8 cellular contexts compared by ENCODE assay signal in the genomic region with DNA sequence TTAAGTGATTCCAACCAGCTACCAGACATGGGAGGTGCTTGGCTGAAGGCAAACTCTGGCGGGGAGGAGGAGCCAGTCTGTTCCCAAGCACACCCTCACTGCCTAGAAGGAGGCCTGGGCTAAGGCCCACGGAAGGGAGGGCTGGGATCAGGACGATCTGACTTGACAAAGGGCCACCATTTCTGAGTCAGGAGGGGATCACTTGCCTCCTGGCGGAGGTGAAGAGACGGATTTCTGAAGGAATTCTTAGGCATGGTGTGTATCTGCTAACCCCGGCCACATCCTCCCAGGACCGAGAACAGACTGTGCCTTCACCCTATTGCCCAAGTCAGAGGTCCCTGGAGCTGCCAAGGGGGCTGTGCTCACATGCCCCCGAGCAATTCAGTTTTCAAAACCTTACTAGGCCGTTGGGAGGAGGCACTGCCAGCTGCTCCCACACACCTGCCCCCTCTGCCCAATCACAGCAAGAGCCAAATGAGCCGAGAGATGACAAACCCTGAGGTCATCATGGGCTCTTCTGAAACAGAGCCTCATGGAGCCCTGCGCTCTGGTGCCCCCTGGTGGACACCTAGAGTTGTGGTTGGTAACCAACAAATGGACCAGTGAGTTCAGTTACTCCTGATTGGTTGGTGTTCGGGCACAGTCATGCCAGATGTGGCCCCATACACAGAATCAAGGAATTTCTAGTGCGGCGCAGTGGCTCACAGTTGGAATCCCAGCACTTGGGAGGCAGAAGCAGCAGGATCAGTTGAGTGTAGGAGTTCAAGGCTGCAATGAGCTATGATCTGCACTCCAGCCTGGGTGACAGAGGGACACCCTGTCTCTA. TPM values are rescaled to one million over a fixed set of nuclear protein-coding genes. Genes with fewer than 3 reads are reported as not detected.
DNase-seq lines count a peak whose midpoint lies in the region; ATAC-seq and TF ChIP-seq lines count a peak whose summit lies in the region.

No MANE protein-coding gene starts in this region.

- ATAC-seq in HG02571 (IDR thresholded peaks at IDR 0.05; ENCODE audit: unreplicated experiment) (peak; percentile 76), heart right ventricle (peak; percentile 81 to 95 (median 90))

- no peaks in the 10 kb centered on the region for H3K27me3 ChIP-seq in OCI-LY1 (ENCODE audit: insufficient read depth, low read length)
- H3K27me3 ChIP-seq in heart right ventricle: peaks cover 0 to 14% (median 0%) of the 10 kb centered on the region in 7 donors

- no peaks in the 10 kb centered on the region for H4K20me1 ChIP-seq in OCI-LY1 (ENCODE audit: insufficient read depth, low read length)

- TF ChIP-seq CTCF in GM12801 (IDR thresholded peaks at IDR 0.05; ENCODE audit: extremely low read depth, insufficient read length) (peak; percentile 23), OCI-LY1 (IDR thresholded peaks at IDR 0.05; ENCODE audit: low read length) (peak; percentile 98), heart right ventricle (IDR thresholded peaks at IDR 0.05) (peak; percentile 92 to 99 (median 97))

- peak overlapping the region; percentile 90; the same call in 1 of the 2 replicates for H2AFZ ChIP-seq in OCI-LY1 (ENCODE audit: low read length)

- H3K9ac ChIP-seq in OCI-LY1 (ENCODE audit: low read length): peak overlapping the region; percentile 49; the same call in 1 of the 2 replicates

- H3K9me3 Mint-ChIP-seq in activated naive CD4-positive, alpha-beta T cell treated with anti-CD3 and anti-CD28 coated beads, Interleukin-2, amount 50 U/mL, for 24 hours: no peaks in the 10 kb centered on the region

- peak; percentile 89 to 92 for DNase-seq in heart right ventricle
- DNase-seq in retina: peak; percentile 86
- DNase-seq in DMS 273 (lab: John Stamatoyannopoulos, UW; ENCODE audit: unreplicated experiment): no peak
- DNase-seq in COR-L47 (lab: John Stamatoyannopoulos, UW): no peak

- peak overlapping the region; percentile 59 for H3K4me2 ChIP-seq in OCI-LY1 (ENCODE audit: low read length)

- H3K9me3 ChIP-seq in OCI-LY1 (ENCODE audit: low read length): no peaks in the 10 kb centered on the region
- no peaks in the 10 kb centered on the region for H3K9me3 ChIP-seq in heart right ventricle

- intact Hi-C loops in heart right ventricle (cut with DNase I): loop anchor here in 8 of 10 donors (1.0 to 5.0 kb wide), 6 partner anchors 18 to 58 kb away; no protein-coding TSS in a partner anchor

- no peaks in the 10 kb centered on the region for H3K36me3 ChIP-seq in OCI-LY1 (ENCODE audit: insufficient read depth, low read length)
- no peaks in the 10 kb centered on the region for H3K36me3 ChIP-seq in heart right ventricle

- 30 to 31% methylated on average over 14 of the region's 14 CpGs for WGBS in heart right ventricle, 2 donors

- H3K4me3 Mint-ChIP-seq in activated naive CD4-positive, alpha-beta T cell treated with anti-CD3 and anti-CD28 coated beads, Interleukin-2, amount 50 U/mL, for 24 hours: no peak overlapping the region

- peaks cover 15% of the 10 kb centered on the region for H3K4me1 Mint-ChIP-seq in activated naive CD4-positive, alpha-beta T cell treated with anti-CD3 and anti-CD28 coated beads, Interleukin-2, amount 50 U/mL, for 24 hours

- no peaks in the 10 kb centered on the region for H3F3A ChIP-seq in OCI-LY1 (ENCODE audit: insufficient read depth, low read length)

- peaks cover 15% of the 10 kb centered on the region for H3K4me1 ChIP-seq in OCI-LY1 (ENCODE audit: insufficient read depth, low read length, severe bottlenecking)
- peaks cover 0 to 16% (median 11%) of the 10 kb centered on the region in 9 donors for H3K4me1 ChIP-seq in heart right ventricle

- H3K9me2 ChIP-seq in OCI-LY1 (ENCODE audit: low read depth, low read length): no peaks in the 10 kb centered on the region

- peak overlapping the region; percentile 55 for H3K27ac Mint-ChIP-seq in activated naive CD4-positive, alpha-beta T cell treated with anti-CD3 and anti-CD28 coated beads, Interleukin-2, amount 50 U/mL, for 24 hours

- no peaks in the 10 kb centered on the region for H3K79me2 ChIP-seq in OCI-LY1 (ENCODE audit: insufficient read depth, low read length)

- H3K36me3 Mint-ChIP-seq in activated naive CD4-positive, alpha-beta T cell treated with anti-CD3 and anti-CD28 coated beads, Interleukin-2, amount 50 U/mL, for 24 hours: no peaks in the 10 kb centered on the region

- H3K27ac ChIP-seq in OCI-LY1 (ENCODE audit: low read depth, low read length, poor library complexity, severe bottlenecking): peak overlapping the region; percentile 52
- peak overlapping the region in 7 of 10 donors; percentile 12 to 59 (median 40) for H3K27ac ChIP-seq in heart right ventricle

- H3K4me3 ChIP-seq in OCI-LY1 (ENCODE audit: low read depth, low read length, poor library complexity, severe bottlenecking) (peak overlapping the region; percentile 20), heart right ventricle (no peak overlapping the region)

- no peaks in the 10 kb centered on the region for H3K27me3 Mint-ChIP-seq in activated naive CD4-positive, alpha-beta T cell treated with anti-CD3 and anti-CD28 coated beads, Interleukin-2, amount 50 U/mL, for 24 hours

RNA-seq across cellular contexts. Expression of gene TNK2, which starts 6.5 kb away (rescaled TPM):
- 10 to 100 TPM; 17.6 to 47.3 (median 32.2) TPM for total RNA-seq in heart right ventricle
- 10 to 100 TPM; 31.3 to 48.3 TPM for polyA plus RNA-seq in heart right ventricle

Comparison
In these comparisons a context has a peak if more than half of its experiments do, and no peak if none do; other contexts are left out.
1. CTCF ChIP-seq: peak in every context shown above with its lines; median percentile 98 in OCI-LY1; 97 in heart right ventricle; 23 in GM12801.
2. DNase-seq: peak in heart right ventricle (2 of 2) and retina (single experiment); none in DMS 273 (single experiment) and COR-L47 (single experiment).